In genomic region chr9:131737426-131737825, GRCh38 we compare ENCODE assay signal across 1 cellular context.
TF ChIP-seq lines count a peak whose summit lies in the region.

No MANE protein-coding gene starts in this region.

TF ChIP-seq in HepG2, 621 proteins besides CTCF, POLR2A, EP300 and RAD21 (continued from another document):
- TF ChIP-seq, protein P1, sequence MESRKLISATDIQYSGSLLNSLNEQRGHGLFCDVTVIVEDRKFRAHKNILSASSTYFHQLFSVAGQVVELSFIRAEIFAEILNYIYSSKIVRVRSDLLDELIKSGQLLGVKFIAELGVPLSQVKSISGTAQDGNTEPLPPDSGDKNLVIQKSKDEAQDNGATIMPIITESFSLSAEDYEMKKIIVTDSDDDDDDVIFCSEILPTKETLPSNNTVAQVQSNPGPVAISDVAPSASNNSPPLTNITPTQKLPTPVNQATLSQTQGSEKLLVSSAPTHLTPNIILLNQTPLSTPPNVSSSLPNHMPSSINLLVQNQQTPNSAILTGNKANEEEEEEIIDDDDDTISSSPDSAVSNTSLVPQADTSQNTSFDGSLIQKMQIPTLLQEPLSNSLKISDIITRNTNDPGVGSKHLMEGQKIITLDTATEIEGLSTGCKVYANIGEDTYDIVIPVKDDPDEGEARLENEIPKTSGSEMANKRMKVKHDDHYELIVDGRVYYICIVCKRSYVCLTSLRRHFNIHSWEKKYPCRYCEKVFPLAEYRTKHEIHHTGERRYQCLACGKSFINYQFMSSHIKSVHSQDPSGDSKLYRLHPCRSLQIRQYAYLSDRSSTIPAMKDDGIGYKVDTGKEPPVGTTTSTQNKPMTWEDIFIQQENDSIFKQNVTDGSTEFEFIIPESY (CRISPR knock-in tag; IDR thresholded peaks at IDR 0.05) = peak; percentile 35; the same call in 1 of the 2 replicates
- TF ChIP-seq ZNF124 (CRISPR knock-in tag; IDR thresholded peaks at IDR 0.05) = no peak
